ENCODE assay signal across 35 cellular contexts in genomic region chr4:117227925-117228324, GRCh38.
"Had no signal": no experiment of that assay in that cellular context is flagged by ENCODE, and none has a peak within 500 bp of the region (broad histone marks: within the 10 kb centered on the region; RNA-seq: fewer than 3 reads in every experiment).

No MANE protein-coding gene starts in this region.

- H3K27ac ChIP-seq: ascending aorta, cardiac muscle cell had no signal

- DNase-seq: activated B cell treated with CpG ODN at 0.5 μM for 24 hours; activated CD4-positive, alpha-beta memory T cell treated with anti-CD3 and anti-CD28 coated beads for 36 hours; activated CD4-positive, alpha-beta T cell treated with anti-CD3 and anti-CD28 coated beads for 4 hours; activated CD4-positive, alpha-beta T cell treated with anti-CD3 and anti-CD28 coated beads, Interleukin-2, amount 10 ng/mL, durations not matched to agents 24 days and 14 days; activated CD4-positive, alpha-beta T cell treated with anti-CD3 and anti-CD28 coated beads, Interleukin-2, amount 50 U/mL, for 1 hour; activated CD4-positive, alpha-beta T cell treated with anti-CD3 and anti-CD28 coated beads, Interleukin-2, amount 50 U/mL, for 4 hours; activated CD4-positive, CD25-positive, alpha-beta regulatory T cell treated with anti-CD3 and anti-CD28 coated beads, Interleukin-2, amount 50 U/mL, for 72 hours; activated CD8-positive, alpha-beta memory T cell treated with anti-CD3 and anti-CD28 coated beads, Interleukin-2, amount 50 U/mL, for 4 hours; activated CD8-positive, alpha-beta T cell treated with anti-CD3 and anti-CD28 coated beads for 36 hours; activated effector memory CD4-positive, alpha-beta T cell treated with anti-CD3 and anti-CD28 coated beads, Interleukin-2, amount 50 U/mL, for 16 hours; activated gamma-delta T cell treated with Interleukin-2 at 50 U/mL for 16 hours; activated naive CD4-positive, alpha-beta T cell; activated naive CD4-positive, alpha-beta T cell treated with anti-CD3 and anti-CD28 coated beads for 36 hours; activated naive CD4-positive, alpha-beta T cell treated with anti-CD3 and anti-CD28 coated beads, Interleukin-2, amount 50 U/mL, for 16 hours; activated naive CD8-positive, alpha-beta T cell treated with anti-CD3 and anti-CD28 coated beads for 36 hours; activated T-cell treated with anti-CD3 and anti-CD28 coated beads for 4 hours; activated T-cell treated with anti-CD3 and anti-CD28 coated beads, Interleukin-2, amount 50 U/mL, for 1 hour; activated T-cell treated with anti-CD3 and anti-CD28 coated beads, Interleukin-2, amount 50 U/mL, for 4 hours; activated T-cell treated with anti-CD3 and anti-CD28 coated beads, Interleukin-2, amount 50 U/mL, for 72 hours; amygdala; anterior cingulate cortex; caudate nucleus; cerebellar nuclear complex; T-helper 1 cell; T-helper 2 cell; T-helper 9 cell had no signal

- H3K4me3 ChIP-seq: ascending aorta, cardiac muscle cell had no signal

- ATAC-seq: activated CD8-positive, alpha-beta T cell treated with anti-CD3 and anti-CD28 coated beads for 36 hours; activated naive CD4-positive, alpha-beta T cell treated with anti-CD3 and anti-CD28 coated beads, Interleukin-2, amount 50 U/mL, for 72 hours; activated T-cell treated with anti-CD3 and anti-CD28 coated beads, Interleukin-2, amount 50 U/mL, for 4 hours; activated T-cell treated with anti-CD3 and anti-CD28 coated beads, Interleukin-2, amount 50 U/mL, for 72 hours; activated T-helper 17 cell treated with anti-CD3 and anti-CD28 coated beads, Interleukin-2, amount 50 U/mL, for 72 hours had no signal

- H3K9me3 ChIP-seq: ascending aorta had no signal

- H3K4me3 Mint-ChIP-seq: activated B cell treated with CpG ODN at 0.5 μM for 24 hours; activated CD4-positive, alpha-beta memory T cell treated with anti-CD3 and anti-CD28 coated beads for 36 hours; activated CD4-positive, alpha-beta T cell treated with anti-CD3 and anti-CD28 coated beads, Interleukin-2, amount 10 ng/mL, durations not matched to agents 24 days and 14 days; activated CD8-positive, alpha-beta T cell treated with anti-CD3 and anti-CD28 coated beads for 36 hours; activated naive CD4-positive, alpha-beta T cell treated with anti-CD3 and anti-CD28 coated beads for 36 hours; activated naive CD8-positive, alpha-beta T cell treated with anti-CD3 and anti-CD28 coated beads for 36 hours; activated T-cell treated with anti-CD3 and anti-CD28 coated beads, Interleukin-2, amount 50 U/mL, for 4 hours; activated T-cell treated with anti-CD3 and anti-CD28 coated beads, Interleukin-2, amount 50 U/mL, for 72 hours; activated T-helper 1 cell treated with anti-CD3 and anti-CD28 coated beads, Interleukin-12 subunit alpha, Interleukin-12 subunit beta, Interleukin-2, Interleukin-4 antibody, amounts not matched to agents 30 ng/mL and 10 ng/mL and 1 ng/mL, durations not matched to agents 14 hours and 24 hours and 36 hours; activated T-helper 17 cell treated with anti-CD3 and anti-CD28 coated beads, Interleukin-2, amount 50 U/mL, for 72 hours; brain; central memory CD8-positive, alpha-beta T cell; T-helper 1 cell treated with Interleukin-12 subunit alpha and Interleukin-12 subunit beta and Interleukin-4 antibody, amounts not matched to agents 30 μg/mL and 1 μg/mL, for 36 hours; T-helper 2 cell treated with Interferon-gamma antibody and Interleukin-4, amounts not matched to agents 5 μg/mL and 100 μg/mL, for 36 hours had no signal

- H3K4me1 ChIP-seq: ascending aorta had no signal

- H3K4me1 Mint-ChIP-seq: activated B cell treated with CpG ODN at 0.5 μM for 24 hours; activated CD4-positive, alpha-beta T cell treated with anti-CD3 and anti-CD28 coated beads, Interleukin-2, amount 10 ng/mL, durations not matched to agents 24 days and 14 days; activated naive CD8-positive, alpha-beta T cell treated with anti-CD3 and anti-CD28 coated beads for 36 hours; activated T-helper 17 cell treated with anti-CD3 and anti-CD28 coated beads, Interleukin-2, amount 50 U/mL, for 72 hours; brain; central memory CD8-positive, alpha-beta T cell had no signal

- H3K9me3 Mint-ChIP-seq: activated B cell treated with CpG ODN at 0.5 μM for 24 hours; activated CD4-positive, alpha-beta T cell treated with anti-CD3 and anti-CD28 coated beads, Interleukin-2, amount 10 ng/mL, durations not matched to agents 24 days and 14 days; activated naive CD4-positive, alpha-beta T cell treated with anti-CD3 and anti-CD28 coated beads for 36 hours; activated T-helper 1 cell treated with anti-CD3 and anti-CD28 coated beads, Interleukin-12 subunit alpha, Interleukin-12 subunit beta, Interleukin-2, Interleukin-4 antibody, amounts not matched to agents 30 ng/mL and 10 ng/mL and 1 ng/mL, durations not matched to agents 14 hours and 24 hours and 36 hours; activated T-helper 17 cell treated with anti-CD3 and anti-CD28 coated beads, Interleukin-2, amount 50 U/mL, for 72 hours; brain; T-helper 1 cell treated with Interleukin-12 subunit alpha and Interleukin-12 subunit beta and Interleukin-4 antibody, amounts not matched to agents 30 μg/mL and 1 μg/mL, for 36 hours; T-helper 2 cell treated with Interferon-gamma antibody and Interleukin-4, amounts not matched to agents 5 μg/mL and 100 μg/mL, for 36 hours had no signal

- H3K27ac Mint-ChIP-seq: activated B cell treated with CpG ODN at 0.5 μM for 24 hours; activated CD4-positive, alpha-beta memory T cell treated with anti-CD3 and anti-CD28 coated beads for 36 hours; activated CD4-positive, alpha-beta T cell treated with anti-CD3 and anti-CD28 coated beads, Interleukin-2, amount 10 ng/mL, durations not matched to agents 24 days and 14 days; activated CD8-positive, alpha-beta T cell treated with anti-CD3 and anti-CD28 coated beads for 36 hours; activated naive CD4-positive, alpha-beta T cell treated with anti-CD3 and anti-CD28 coated beads for 36 hours; activated naive CD4-positive, alpha-beta T cell treated with anti-CD3 and anti-CD28 coated beads, Interleukin-2, amount 50 U/mL, for 72 hours; activated naive CD8-positive, alpha-beta T cell treated with anti-CD3 and anti-CD28 coated beads for 36 hours; activated T-cell treated with anti-CD3 and anti-CD28 coated beads, Interleukin-2, amount 50 U/mL, for 72 hours; activated T-helper 1 cell treated with anti-CD3 and anti-CD28 coated beads, Interleukin-12 subunit alpha, Interleukin-12 subunit beta, Interleukin-2, Interleukin-4 antibody, amounts not matched to agents 30 ng/mL and 10 ng/mL and 1 ng/mL, durations not matched to agents 14 hours and 24 hours and 36 hours; activated T-helper 17 cell treated with anti-CD3 and anti-CD28 coated beads, Interleukin-2, amount 50 U/mL, for 72 hours; brain; T-helper 1 cell treated with Interleukin-12 subunit alpha and Interleukin-12 subunit beta and Interleukin-4 antibody, amounts not matched to agents 30 μg/mL and 1 μg/mL, for 36 hours; T-helper 2 cell treated with Interferon-gamma antibody and Interleukin-4, amounts not matched to agents 5 μg/mL and 100 μg/mL, for 36 hours had no signal

- H3K36me3 Mint-ChIP-seq: activated CD4-positive, alpha-beta memory T cell treated with anti-CD3 and anti-CD28 coated beads for 36 hours; activated naive CD4-positive, alpha-beta T cell treated with anti-CD3 and anti-CD28 coated beads, Interleukin-2, amount 50 U/mL, for 72 hours; activated naive CD8-positive, alpha-beta T cell treated with anti-CD3 and anti-CD28 coated beads for 36 hours; brain had no signal

- H3K36me3 ChIP-seq: ascending aorta, cardiac muscle cell had no signal

- H3K27me3 Mint-ChIP-seq: activated B cell treated with CpG ODN at 0.5 μM for 24 hours; activated CD4-positive, alpha-beta memory T cell treated with anti-CD3 and anti-CD28 coated beads for 36 hours; activated CD4-positive, alpha-beta T cell treated with anti-CD3 and anti-CD28 coated beads, Interleukin-2, amount 10 ng/mL, durations not matched to agents 24 days and 14 days; activated CD8-positive, alpha-beta T cell treated with anti-CD3 and anti-CD28 coated beads for 36 hours; activated naive CD8-positive, alpha-beta T cell treated with anti-CD3 and anti-CD28 coated beads for 36 hours; activated T-helper 17 cell treated with anti-CD3 and anti-CD28 coated beads, Interleukin-2, amount 50 U/mL, for 72 hours; brain; central memory CD8-positive, alpha-beta T cell had no signal

- H3K27me3 ChIP-seq: ascending aorta, cardiac muscle cell had no signal
